8 cellular contexts compared by ENCODE assay signal in genomic region chr17:38604479-38605229, GRCh38. TPM values are rescaled to one million over a fixed set of nuclear protein-coding genes. Genes with fewer than 3 reads are reported as not detected.
DNase-seq lines count a peak whose midpoint lies in the region; ATAC-seq and TF ChIP-seq lines count a peak whose summit lies in the region.

No MANE protein-coding gene starts in this region.

- H3K4me2 ChIP-seq in MM.1S (ENCODE audit: low read depth, low read length), result no peak overlapping the region

- H3F3A ChIP-seq in MM.1S (ENCODE audit: insufficient read depth, low read length), result no peaks in the 10 kb centered on the region

- no peaks in the 10 kb centered on the region for H3K36me3 ChIP-seq in MM.1S (replicated peaks; ENCODE audit: insufficient read depth, low read length)

- DNase-seq in Daoy (ENCODE audit: low read depth), result peak; percentile 22
- DNase-seq in MM.1S, result peak; percentile 7
- DNase-seq in activated naive CD4-positive, alpha-beta T cell treated with anti-CD3 and anti-CD28 coated beads, Interleukin-2, amount 10 ng/mL, durations not matched to agents 7 days and 5 days, result peak; percentile 38
- DNase-seq in nephron progenitor cell, result peak; percentile 58
- DNase-seq in ureter (ENCODE audit: low spot score), result no peak
- DNase-seq in omental fat pad (ENCODE audit: low spot score), result no peak

- 0 out of 2 replicates have a peak, but pooled peaks cover 6% of the 10 kb centered on the region for H3K4me1 ChIP-seq in MM.1S (ENCODE audit: low read length)

- no peak overlapping the region for H2AFZ ChIP-seq in MM.1S (ENCODE audit: low read length)

- no peak overlapping the region for H3K27ac ChIP-seq in MM.1S (ENCODE audit: low read length)

- H3K4me3 Mint-ChIP-seq in activated naive CD4-positive, alpha-beta T cell treated with anti-CD3 and anti-CD28 coated beads, Interleukin-2, amount 10 ng/mL, durations not matched to agents 7 days and 5 days, result peak overlapping the region; percentile 46
- H3K4me3 Mint-ChIP-seq in nephron progenitor cell, result peak overlapping the region; percentile 76

- no peaks in the 10 kb centered on the region for H3K79me2 ChIP-seq in MM.1S (ENCODE audit: low read length)

- H4K20me1 ChIP-seq in MM.1S (ENCODE audit: insufficient read depth, low read length), result no peaks in the 10 kb centered on the region

- H3K4me3 ChIP-seq in MM.1S (ENCODE audit: low read length), result no peak overlapping the region

- H3K9ac ChIP-seq in MM.1S (ENCODE audit: low read length), result no peak overlapping the region

- peaks cover 14% of the 10 kb centered on the region for H3K4me1 Mint-ChIP-seq in activated naive CD4-positive, alpha-beta T cell treated with anti-CD3 and anti-CD28 coated beads, Interleukin-2, amount 10 ng/mL, durations not matched to agents 7 days and 5 days
- H3K4me1 Mint-ChIP-seq in nephron progenitor cell, result peaks cover 62% of the 10 kb centered on the region

- H3K36me3 Mint-ChIP-seq in activated naive CD4-positive, alpha-beta T cell treated with anti-CD3 and anti-CD28 coated beads, Interleukin-2, amount 10 ng/mL, durations not matched to agents 7 days and 5 days, result no peaks in the 10 kb centered on the region
- H3K36me3 Mint-ChIP-seq in nephron progenitor cell (ENCODE audit: low read depth), result no peaks in the 10 kb centered on the region

- TF ChIP-seq CTCF in MM.1S (IDR thresholded peaks at IDR 0.05; ENCODE audit: low read length), result no peak
- TF ChIP-seq CTCF in nephron progenitor cell (IDR thresholded peaks at IDR 0.05), result peak; percentile 34
- TF ChIP-seq CTCF in omental fat pad (IDR thresholded peaks at IDR 0.05), result no peak

- peaks cover 98% of the 10 kb centered on the region for H3K27me3 Mint-ChIP-seq in activated naive CD4-positive, alpha-beta T cell treated with anti-CD3 and anti-CD28 coated beads, Interleukin-2, amount 10 ng/mL, durations not matched to agents 7 days and 5 days
- peaks cover 76% of the 10 kb centered on the region for H3K27me3 Mint-ChIP-seq in nephron progenitor cell (ENCODE audit: low read depth, poor library complexity)

- CTCF ChIA-PET in activated naive CD4-positive, alpha-beta T cell treated with anti-CD3 and anti-CD28 coated beads, Interleukin-2, amount 10 ng/mL, durations not matched to agents 7 days and 5 days (lab: Charles Lee), result interaction anchor here (1.2 to 4.5 kb wide), 3 partner anchors 46 to 63 kb away, joined by 3 to 23 read pairs (median 5); no protein-coding TSS in a partner anchor

- H3K9me3 Mint-ChIP-seq in activated naive CD4-positive, alpha-beta T cell treated with anti-CD3 and anti-CD28 coated beads, Interleukin-2, amount 10 ng/mL, durations not matched to agents 7 days and 5 days, result no peaks in the 10 kb centered on the region
- H3K9me3 Mint-ChIP-seq in nephron progenitor cell, result no peaks in the 10 kb centered on the region

- ATAC-seq in GM21717 (IDR thresholded peaks at IDR 0.05; ENCODE audit: unreplicated experiment) (no peak), omental fat pad (ENCODE audit: low FRiP score) (no peak), GM19395 (IDR thresholded peaks at IDR 0.05; ENCODE audit: unreplicated experiment) (no peak)

- no peaks in the 10 kb centered on the region for H3K9me3 ChIP-seq in MM.1S (replicated peaks; ENCODE audit: insufficient read depth, low read length)

- no peak overlapping the region for H3K27ac Mint-ChIP-seq in activated naive CD4-positive, alpha-beta T cell treated with anti-CD3 and anti-CD28 coated beads, Interleukin-2, amount 10 ng/mL, durations not matched to agents 7 days and 5 days
- no peak overlapping the region for H3K27ac Mint-ChIP-seq in nephron progenitor cell

- H3K27me3 ChIP-seq in MM.1S (replicated peaks; ENCODE audit: insufficient read depth, low read length), result peaks cover 76% of the 10 kb centered on the region

- H3K9me2 ChIP-seq in MM.1S (replicated peaks; ENCODE audit: insufficient read depth, low read length), result no peaks in the 10 kb centered on the region

RNA-seq across cellular contexts. Expression of gene SRCIN1, which starts 1.1 kb away (rescaled TPM):
- 0.03 and 0.80 TPM in 2 replicates for total RNA-seq in Daoy (2014; rRNA removed; shearing (Covaris generic))
- 22.6 TPM for total RNA-seq in ureter
- 1 to 10 TPM; 1.2 to 5.6 (median 2.7) TPM for total RNA-seq in omental fat pad

Comparison
In these comparisons a context has a peak if more than half of its experiments do, and no peak if none do; other contexts are left out.
1. DNase-seq: peak in Daoy (single experiment), MM.1S (single experiment), activated naive CD4-positive, alpha-beta T cell treated with anti-CD3 and anti-CD28 coated beads, Interleukin-2, amount 10 ng/mL, durations not matched to agents 7 days and 5 days (single experiment) and nephron progenitor cell (single experiment); none in ureter (single experiment) and omental fat pad (single experiment).